Comparison of ENCODE assay signal across 8 cellular contexts in genomic region chr20:46562373-46563169, GRCh38. TPM values are rescaled to one million over a fixed set of nuclear protein-coding genes. Genes with fewer than 3 reads are reported as not detected.
DNase-seq lines count a peak whose midpoint lies in the region; ATAC-seq and TF ChIP-seq lines count a peak whose summit lies in the region.

No MANE protein-coding gene starts in this region.

- no peak overlapping the region for H2BK12ac ChIP-seq in H9 (ENCODE audit: insufficient read length, low read depth, low read length)

- no peak overlapping the region for H2BK15ac ChIP-seq in H9 (ENCODE audit: low read depth, low read length)

- H3K4ac ChIP-seq in H9 (ENCODE audit: low read depth, low read length) = no peak overlapping the region; the same call in 1 of the 2 replicates

- H3K9me3 ChIP-seq in H9 (ENCODE audit: control insufficient read depth, low read depth, low read length) (no peaks in the 10 kb centered on the region), left lung (no peaks in the 10 kb centered on the region)

- H3K23me2 ChIP-seq in H9 (ENCODE audit: insufficient read length, low read depth, low read length, poor library complexity, severe bottlenecking) = peaks cover 5% of the 10 kb centered on the region

- H3K36me3 ChIP-seq in left lung = no peaks in the 10 kb centered on the region

- peaks cover 29 to 39% of the 10 kb centered on the region in 2 experiments for H3K4me1 Mint-ChIP-seq in H9

- no peak overlapping the region for H3T11ph ChIP-seq in H9 (ENCODE audit: low read length)

- H3K4me1 ChIP-seq in H9 (ENCODE audit: insufficient read depth, low read length) (peaks cover 1% of the 10 kb centered on the region; the same call in 1 of the 2 replicates), left lung (peaks cover 0 to 7% of the 10 kb centered on the region in 2 donors)

- H4K20me1 ChIP-seq in H9 (ENCODE audit: control insufficient read depth, insufficient read depth, insufficient read length) = no peaks in the 10 kb centered on the region

- peak overlapping the region; percentile 15 to 17 for H3K4me3 ChIP-seq in left lung

- peak overlapping the region; percentile 80 for H2AFZ ChIP-seq in H9 (ENCODE audit: low read length)

- H3K14ac ChIP-seq in H9 (ENCODE audit: insufficient read depth, low read length) = peak overlapping the region; percentile 27; the same call in 1 of the 2 replicates

- H3K27me3 ChIP-seq in H9 (ENCODE audit: insufficient read depth, low read length) (no peaks in the 10 kb centered on the region), left lung (peaks cover 0 to 16% of the 10 kb centered on the region in 2 donors)

- DNase-seq in H9 (peak; percentile 86), NCI-H345 (lab: John Stamatoyannopoulos, UW) (peak; percentile 68), dedifferentiated amniotic fluid mesenchymal stem cell (ENCODE audit: extremely low spot score) (peak; percentile 47), left lung (peak in 1 of 2 donors; percentile 49)
- DNase-seq in activated CD4-positive, alpha-beta T cell treated with anti-CD3 and anti-CD28 coated beads for 24 hours (ENCODE audit: low read depth in 2 of 2) = peak; percentile 50 to 55
- peak; percentile 71 to 74 for DNase-seq in stimulated activated CD4-positive, alpha-beta T cell treated with anti-CD3 and anti-CD28 coated beads, Interleukin-2, amount 100 ng/mL, for 24 hours

- H3K56ac ChIP-seq in H9 (ENCODE audit: insufficient read length, low read depth, low read length) = no peak overlapping the region

- peak; percentile 97 for TF ChIP-seq CTCF in C4-2B (conservative IDR thresholded peaks at IDR 0.05)
- TF ChIP-seq CTCF in H9 (conservative IDR thresholded peaks at IDR 0.05) = peak; percentile 88
- peak; percentile 77 for TF ChIP-seq CTCF in left lung (IDR thresholded peaks at IDR 0.05)

- no peaks in the 10 kb centered on the region for H3K27me3 Mint-ChIP-seq in H9 (ENCODE audit: low read depth)

- no peaks in the 10 kb centered on the region for H3K79me1 ChIP-seq in H9 (ENCODE audit: insufficient read depth, low read depth, low read length, poor library complexity, severe bottlenecking)

- H2BK120ac ChIP-seq in H9 (ENCODE audit: low read depth, low read length, poor library complexity, severe bottlenecking) = no peak overlapping the region

- intact Hi-C loops in left lung (cut with DNase I) = no loop called here

- H2AK5ac ChIP-seq in H9 (ENCODE audit: insufficient read length, low read length) = no peak overlapping the region

- WGBS in H9 (ENCODE audit: extremely low coverage, insufficient read length, low lambda C conversion rate) = no CpG with 5 or more reads among the region's 19 CpGs

- no peak overlapping the region for H2BK5ac ChIP-seq in H9 (ENCODE audit: insufficient read length, low read length)

- H3K27ac ChIP-seq in C4-2B (peak overlapping the region; percentile 22), H9 (ENCODE audit: insufficient read length, low read depth, low read length) (no peak overlapping the region), left lung (no peak overlapping the region)

- peak overlapping the region; percentile 74 for H3K18ac ChIP-seq in H9 (ENCODE audit: insufficient read length, low read depth, low read length)

- no peak overlapping the region for H2BK20ac ChIP-seq in H9 (ENCODE audit: low read depth, low read length, poor library complexity, severe bottlenecking)

- no peak overlapping the region for H3K27ac Mint-ChIP-seq in H9

- H3K23ac ChIP-seq in H9 (ENCODE audit: insufficient read length, low read depth, low read length) = no peak overlapping the region

- H3K9ac ChIP-seq in H9 (ENCODE audit: extremely low read depth, insufficient read length, low read length) = no peak overlapping the region

- ATAC-seq in left lung (peak; percentile 96), HG03460 (IDR thresholded peaks at IDR 0.05; ENCODE audit: unreplicated experiment) (no peak)

- no peak overlapping the region for H4K91ac ChIP-seq in H9 (ENCODE audit: insufficient read length, low read depth, low read length)

- H3K4me2 ChIP-seq in H9 (ENCODE audit: insufficient read depth, insufficient read length, low read length) = peak overlapping the region; percentile 42

- no peaks in the 10 kb centered on the region for H3K79me2 ChIP-seq in H9 (ENCODE audit: insufficient read depth, low read length)

- H3K4me3 Mint-ChIP-seq in H9 = no peak overlapping the region

- H4K5ac ChIP-seq in H9 (ENCODE audit: insufficient read length, low read depth, low read length) = peak overlapping the region; percentile 11

- H3K9me3 Mint-ChIP-seq in H9 = no peaks in the 10 kb centered on the region

- H4K8ac ChIP-seq in H9 (replicated peaks; ENCODE audit: insufficient read length, low read depth, low read length) = no peak overlapping the region

- H3K36me3 Mint-ChIP-seq in H9 (ENCODE audit: insufficient read depth in 1 of 3, low read depth in 3 of 3) = no peaks in the 10 kb centered on the region

RNA-seq across cellular contexts. Expression of gene OCSTAMP, which starts 12.1 kb away (rescaled TPM):
- total RNA-seq in H9 (2021) (not detected in 2 replicates), left lung (not detected)

RNA-seq across cellular contexts. Expression of gene ZNF334, which starts 49.2 kb away (rescaled TPM):
- total RNA-seq in H9 (2021) (17.2 and 19.5 TPM in 2 replicates), left lung (1 to 10 TPM; 4.3 to 6.2 TPM)
